In genomic region chr17:28189667-28190066, GRCh38 we compare ENCODE assay signal across 25 cellular contexts.
A peak's percentile ranks its signal among the peaks of the same experiment; 100 is the strongest.
DNase-seq lines count a peak whose midpoint lies in the region; ATAC-seq and TF ChIP-seq lines count a peak whose summit lies in the region.
"Had no signal": no experiment of that assay in that cellular context is flagged by ENCODE, and none has a peak within 500 bp of the region (broad histone marks: within the 10 kb centered on the region; RNA-seq: fewer than 3 reads in every experiment).

No MANE protein-coding gene starts in this region.

- in situ Hi-C loops in IMR-90 (cut with MboI; ENCODE audit: low sequenced_read_pairs): no loop called here

- DNase-seq in IMR-90 (no peak), erythroblast (lab: John Stamatoyannopoulos, UW) (peak; percentile 69 to 88), osteocyte (ENCODE audit: extremely low spot score, unreplicated experiment) (no peak), COLO668 (lab: John Stamatoyannopoulos, UW; ENCODE audit: unreplicated experiment) (no peak), SHP77 treated with DMSO at 0.1 percent for 48 hours (lab: John Stamatoyannopoulos, UW) (no peak)
- DNase-seq in effector memory CD8-positive, alpha-beta T cell: no peak
- no peak for DNase-seq in T-helper 2 cell treated with Interferon-gamma antibody and Interleukin-4, amounts not matched to agents 5 μg/mL and 100 μg/mL, for 36 hours (ENCODE audit: low spot score)
- DNase-seq: ACHN; activated CD4-positive, alpha-beta memory T cell treated with anti-CD3 and anti-CD28 coated beads for 36 hours; activated naive CD4-positive, alpha-beta T cell treated with Interleukin-2 at 50 U/mL for 16 hours; activated T-cell treated with anti-CD3 and anti-CD28 coated beads, Interleukin-2, amount 50 U/mL, for 72 hours; amniotic stem cell; brain microvascular endothelial cell; CD8-positive, alpha-beta T cell; mesendoderm; MV-4-11; NCI-H446 treated with DMSO at 0.1 percent for 48 hours; SJCRH30; stimulated activated CD4-positive, alpha-beta T cell treated with anti-CD3 and anti-CD28 coated beads, Interleukin-15, amount 100 ng/mL, for 24 hours; upper lobe of left lung had no signal

- TF ChIP-seq POLR2A in IMR-90 (IDR thresholded peaks at IDR 0.05; ENCODE audit: low read depth, low read length): no peak
- no peak for TF ChIP-seq POLR2A in erythroblast (IDR thresholded peaks at IDR 0.05; ENCODE audit: low read length)

- H2BK5ac ChIP-seq in IMR-90 (ENCODE audit: low read depth, low read length, poor library complexity, severe bottlenecking): peak overlapping the region; percentile 3

- peaks cover 7% of the 10 kb centered on the region for H3K4me1 ChIP-seq in IMR-90 (ENCODE audit: control insufficient read depth, insufficient read depth, low read length)
- H3K4me1 ChIP-seq: SJCRH30 had no signal

- peaks cover 2% of the 10 kb centered on the region; the same call in 1 of the 2 replicates for H3K9me3 ChIP-seq in IMR-90 (ENCODE audit: control insufficient read depth, insufficient read depth, low read length)
- H3K9me3 ChIP-seq: neutrophil, SJCRH30, upper lobe of left lung had no signal

- WGBS in IMR-90 (ENCODE audit: extremely low coverage in 2 of 2, insufficient read length in 1 of 2), 2 experiments: no CpG with 5 or more reads among the region's 5 CpGs

- H2BK20ac ChIP-seq in IMR-90 (ENCODE audit: low read depth, low read length): no peak overlapping the region

- H3K27ac Mint-ChIP-seq in activated T-helper 17 cell treated with anti-CD3 and anti-CD28 coated beads, Interleukin-2, amount 50 U/mL, for 72 hours: peak overlapping the region; percentile 25
- peak overlapping the region; percentile 57 for H3K27ac Mint-ChIP-seq in osteocyte (ENCODE audit: unreplicated experiment)
- no peak overlapping the region for H3K27ac Mint-ChIP-seq in effector memory CD8-positive, alpha-beta T cell
- no peak overlapping the region for H3K27ac Mint-ChIP-seq in T-helper 2 cell treated with Interferon-gamma antibody and Interleukin-4, amounts not matched to agents 5 μg/mL and 100 μg/mL, for 36 hours
- H3K27ac Mint-ChIP-seq: activated CD4-positive, alpha-beta memory T cell treated with anti-CD3 and anti-CD28 coated beads for 36 hours; activated T-cell treated with anti-CD3 and anti-CD28 coated beads, Interleukin-2, amount 50 U/mL, for 72 hours; B cell; CD8-positive, alpha-beta T cell; stimulated activated effector memory CD8-positive, alpha-beta T cell treated with anti-CD3 and anti-CD28 coated beads, Interleukin-12 subunit alpha, Interleukin-12 subunit beta, amount 100 ng/mL, for 72 hours had no signal

- no peak overlapping the region for H2BK120ac ChIP-seq in IMR-90 (ENCODE audit: low read depth, low read length)

- H3K23ac ChIP-seq in IMR-90 (ENCODE audit: low read depth, low read length): no peak overlapping the region

- H3K36me3 Mint-ChIP-seq in activated T-helper 17 cell treated with anti-CD3 and anti-CD28 coated beads, Interleukin-2, amount 50 U/mL, for 72 hours (ENCODE audit: low read depth): peaks cover 50% of the 10 kb centered on the region
- H3K36me3 Mint-ChIP-seq in osteocyte (ENCODE audit: unreplicated experiment): peaks cover 44% of the 10 kb centered on the region
- H3K36me3 Mint-ChIP-seq in effector memory CD8-positive, alpha-beta T cell (ENCODE audit: insufficient read depth): peaks cover 19% of the 10 kb centered on the region
- H3K36me3 Mint-ChIP-seq in T-helper 2 cell treated with Interferon-gamma antibody and Interleukin-4, amounts not matched to agents 5 μg/mL and 100 μg/mL, for 36 hours (ENCODE audit: low read depth): peaks cover 18% of the 10 kb centered on the region

- no peaks in the 10 kb centered on the region for H3K27me3 Mint-ChIP-seq in activated T-helper 17 cell treated with anti-CD3 and anti-CD28 coated beads, Interleukin-2, amount 50 U/mL, for 72 hours
- no peaks in the 10 kb centered on the region for H3K27me3 Mint-ChIP-seq in osteocyte (ENCODE audit: unreplicated experiment)
- no peaks in the 10 kb centered on the region for H3K27me3 Mint-ChIP-seq in effector memory CD8-positive, alpha-beta T cell
- H3K27me3 Mint-ChIP-seq in T-helper 2 cell treated with Interferon-gamma antibody and Interleukin-4, amounts not matched to agents 5 μg/mL and 100 μg/mL, for 36 hours (ENCODE audit: low read depth): no peaks in the 10 kb centered on the region
- H3K27me3 Mint-ChIP-seq: activated CD4-positive, alpha-beta memory T cell treated with anti-CD3 and anti-CD28 coated beads for 36 hours; B cell had no signal

- no peak overlapping the region for H3K9ac ChIP-seq in IMR-90 (ENCODE audit: low read depth, low read length)

- H3K79me1 ChIP-seq in IMR-90 (ENCODE audit: low read depth in 1 of 2, low read length in 2 of 2): peaks cover 7 to 10% of the 10 kb centered on the region in 2 experiments

- no peaks in the 10 kb centered on the region; the same call in 1 of the 2 replicates for H4K20me1 ChIP-seq in IMR-90 (ENCODE audit: insufficient read depth, low read length)

- BruUV-seq in IMR-90 (replicated peaks; lab: Mats Ljungman, UMichigan): no TSS peak

- no peak overlapping the region for H3K4me3 ChIP-seq in IMR-90 (ENCODE audit: insufficient read depth, low read depth, low read length)
- H3K4me3 ChIP-seq: SJCRH30, upper lobe of left lung had no signal

- H3K14ac ChIP-seq in IMR-90 (replicated peaks; ENCODE audit: low read depth, low read length): no peak overlapping the region

- no peaks in the 10 kb centered on the region for H3K27me3 ChIP-seq in IMR-90 (ENCODE audit: control insufficient read depth, insufficient read depth, low read length)
- H3K27me3 ChIP-seq: brain microvascular endothelial cell, neutrophil, SJCRH30, upper lobe of left lung had no signal

- no peak overlapping the region for H2AFZ ChIP-seq in IMR-90 (replicated peaks; ENCODE audit: low read length, poor library complexity)

- intact Hi-C loops in IMR-90 (cut with micrococcal nuclease): loop anchor here (10.0 kb wide), 1 partner anchor 295 kb away; the partner anchor contains the start of gene LYRM9

- H4K8ac ChIP-seq in IMR-90 (ENCODE audit: low read depth in 2 of 2, low read length in 2 of 2): peak overlapping the region in 1 of 2 experiments; percentile 3; a peak in 2 of 4 replicates

- CTCF ChIA-PET in IMR-90 (lab: Yijun Ruan, JAX): interaction anchor here (1.0 kb wide), 1 partner anchor 9 kb away, joined by 3 read pairs; no protein-coding TSS in a partner anchor

- no peak overlapping the region for H3K27ac ChIP-seq in IMR-90 (ENCODE audit: insufficient read depth, low read length)
- H3K27ac ChIP-seq: brain microvascular endothelial cell, neutrophil, SJCRH30 had no signal

- no peak overlapping the region; the same call in 1 of the 2 replicates for H4K5ac ChIP-seq in IMR-90 (ENCODE audit: low read depth, low read length)

- H3K4me1 Mint-ChIP-seq in activated T-helper 17 cell treated with anti-CD3 and anti-CD28 coated beads, Interleukin-2, amount 50 U/mL, for 72 hours: no peaks in the 10 kb centered on the region
- H3K4me1 Mint-ChIP-seq in osteocyte (ENCODE audit: unreplicated experiment): peaks cover 26% of the 10 kb centered on the region
- H3K4me1 Mint-ChIP-seq in effector memory CD8-positive, alpha-beta T cell (ENCODE audit: low read depth in 2 of 2): no peaks in the 10 kb centered on the region
- H3K4me1 Mint-ChIP-seq in T-helper 2 cell treated with Interferon-gamma antibody and Interleukin-4, amounts not matched to agents 5 μg/mL and 100 μg/mL, for 36 hours (ENCODE audit: low read depth): no peaks in the 10 kb centered on the region
- H3K4me1 Mint-ChIP-seq: stimulated activated effector memory CD8-positive, alpha-beta T cell treated with anti-CD3 and anti-CD28 coated beads, Interleukin-12 subunit alpha, Interleukin-12 subunit beta, amount 100 ng/mL, for 72 hours had no signal

- H3K4me3 Mint-ChIP-seq in activated T-helper 17 cell treated with anti-CD3 and anti-CD28 coated beads, Interleukin-2, amount 50 U/mL, for 72 hours: no peak overlapping the region
- no peak overlapping the region for H3K4me3 Mint-ChIP-seq in osteocyte (ENCODE audit: unreplicated experiment)
- no peak overlapping the region for H3K4me3 Mint-ChIP-seq in effector memory CD8-positive, alpha-beta T cell
- H3K4me3 Mint-ChIP-seq in T-helper 2 cell treated with Interferon-gamma antibody and Interleukin-4, amounts not matched to agents 5 μg/mL and 100 μg/mL, for 36 hours: no peak overlapping the region
- H3K4me3 Mint-ChIP-seq: activated CD4-positive, alpha-beta memory T cell treated with anti-CD3 and anti-CD28 coated beads for 36 hours; activated T-cell treated with anti-CD3 and anti-CD28 coated beads, Interleukin-2, amount 50 U/mL, for 72 hours; B cell; CD8-positive, alpha-beta T cell; stimulated activated effector memory CD8-positive, alpha-beta T cell treated with anti-CD3 and anti-CD28 coated beads, Interleukin-12 subunit alpha, Interleukin-12 subunit beta, amount 100 ng/mL, for 72 hours had no signal

- TF ChIP-seq CTCF in IMR-90 (conservative IDR thresholded peaks at IDR 0.05; ENCODE audit: low read depth, low read length): no peak
- no peak for TF ChIP-seq CTCF in osteocyte (IDR thresholded peaks at IDR 0.05)

- H3K4ac ChIP-seq in IMR-90 (ENCODE audit: low read depth, low read length): no peak overlapping the region

- POLR2A ChIA-PET in IMR-90 (lab: Charles Lee; ENCODE audit: unreplicated experiment): no interaction called here

- H3K18ac ChIP-seq in IMR-90 (ENCODE audit: low read depth, low read length): peak overlapping the region; percentile 57

- no peak overlapping the region for H3K4me2 ChIP-seq in IMR-90 (ENCODE audit: low read depth, low read length)

- peaks cover 29% of the 10 kb centered on the region for H3K36me3 ChIP-seq in IMR-90 (ENCODE audit: control insufficient read depth, insufficient read depth, low read length)

- no peak for TF ChIP-seq RAD21 in IMR-90 (IDR thresholded peaks at IDR 0.05; ENCODE audit: low read length)

- peaks cover 11% of the 10 kb centered on the region; the same call in 1 of the 2 replicates for H3K9me1 ChIP-seq in IMR-90 (ENCODE audit: insufficient read depth, low read length)

- no peak overlapping the region for H2AK5ac ChIP-seq in IMR-90 (ENCODE audit: low read depth, low read length)

- no peak for ATAC-seq in IMR-90 (ENCODE audit: low read depth)
- no peak for ATAC-seq in activated T-helper 17 cell treated with anti-CD3 and anti-CD28 coated beads, Interleukin-2, amount 50 U/mL, for 72 hours (replicated peaks)
- ATAC-seq in effector memory CD8-positive, alpha-beta T cell (replicated peaks): no peak
- ATAC-seq: activated CD4-positive, CD25-positive, alpha-beta regulatory T cell treated with anti-CD3 and anti-CD28 coated beads, Interleukin-2, amount 50 U/mL, for 24 hours; activated T-cell treated with anti-CD3 and anti-CD28 coated beads, Interleukin-2, amount 50 U/mL, for 72 hours; CD8-positive, alpha-beta T cell; stimulated activated effector memory CD8-positive, alpha-beta T cell treated with anti-CD3 and anti-CD28 coated beads, Interleukin-12 subunit alpha, Interleukin-12 subunit beta, amount 100 ng/mL, for 72 hours had no signal

- no peak overlapping the region for H2BK15ac ChIP-seq in IMR-90 (ENCODE audit: low read depth, low read length)

- H3K9me3 Mint-ChIP-seq in activated T-helper 17 cell treated with anti-CD3 and anti-CD28 coated beads, Interleukin-2, amount 50 U/mL, for 72 hours: no peaks in the 10 kb centered on the region
- H3K9me3 Mint-ChIP-seq in osteocyte (ENCODE audit: unreplicated experiment): peaks cover 7% of the 10 kb centered on the region
- no peaks in the 10 kb centered on the region for H3K9me3 Mint-ChIP-seq in effector memory CD8-positive, alpha-beta T cell
- H3K9me3 Mint-ChIP-seq in T-helper 2 cell treated with Interferon-gamma antibody and Interleukin-4, amounts not matched to agents 5 μg/mL and 100 μg/mL, for 36 hours: peaks cover 9% of the 10 kb centered on the region
- H3K9me3 Mint-ChIP-seq: activated CD4-positive, alpha-beta memory T cell treated with anti-CD3 and anti-CD28 coated beads for 36 hours; CD8-positive, alpha-beta T cell; stimulated activated effector memory CD8-positive, alpha-beta T cell treated with anti-CD3 and anti-CD28 coated beads, Interleukin-12 subunit alpha, Interleukin-12 subunit beta, amount 100 ng/mL, for 72 hours had no signal

- H3K56ac ChIP-seq in IMR-90 (ENCODE audit: extremely low read depth, insufficient read depth, low read length): no peak overlapping the region

- dilution Hi-C loops in IMR-90 (cut with HindIII; ENCODE audit: low sequenced_read_pairs, unreplicated experiment): no loop called here

- no peak overlapping the region for H2AK9ac ChIP-seq in IMR-90 (replicated peaks; ENCODE audit: low read depth, low read length, poor library complexity)

- no peak overlapping the region for H4K91ac ChIP-seq in IMR-90 (ENCODE audit: insufficient read depth, low read depth, low read length)

Comparison
In these comparisons a context has a peak if more than half of its experiments do, and no peak if none do; other contexts are left out.
1. DNase-seq: peak in erythroblast (2 of 2); none in IMR-90 (single experiment), osteocyte (single experiment), COLO668 (single experiment), effector memory CD8-positive, alpha-beta T cell (0 of 3), SHP77 treated with DMSO at 0.1 percent for 48 hours (single experiment) and T-helper 2 cell treated with Interferon-gamma antibody and Interleukin-4, amounts not matched to agents 5 μg/mL and 100 μg/mL, for 36 hours (single experiment).
2. H3K27ac Mint-ChIP-seq: peak in activated T-helper 17 cell treated with anti-CD3 and anti-CD28 coated beads, Interleukin-2, amount 50 U/mL, for 72 hours (single experiment) and osteocyte (single experiment); none in effector memory CD8-positive, alpha-beta T cell (0 of 2) and T-helper 2 cell treated with Interferon-gamma antibody and Interleukin-4, amounts not matched to agents 5 μg/mL and 100 μg/mL, for 36 hours (single experiment).